In genomic region chr2:98607104-98607503, GRCh38 we compare ENCODE assay signal across 8 cellular contexts. TPM values are rescaled to one million over a fixed set of nuclear protein-coding genes. Genes with fewer than 3 reads are reported as not detected.
A peak's percentile ranks its signal among the peaks of the same experiment; 100 is the strongest.
DNase-seq lines count a peak whose midpoint lies in the region; ATAC-seq and TF ChIP-seq lines count a peak whose summit lies in the region.

No MANE protein-coding gene starts in this region.

- H3K9me3 ChIP-seq in left ventricle myocardium inferior (replicated peaks) (no peaks in the 10 kb centered on the region), adrenal gland (replicated peaks in 1 of 3) (no peaks in the 10 kb centered on the region), mesenchymal stem cell (ENCODE audit: control insufficient read depth, low read length) (no peaks in the 10 kb centered on the region)

- H3K36me3 ChIP-seq in left ventricle myocardium inferior (peaks cover 40% of the 10 kb centered on the region), adrenal gland (replicated peaks in 1 of 2) (peaks cover 0 to 40% of the 10 kb centered on the region in 2 donors), mesenchymal stem cell (ENCODE audit: control insufficient read depth in 1 of 2, insufficient read depth in 2 of 2, low read depth in 1 of 2, low read length in 2 of 2) (peaks cover 5 to 38% of the 10 kb centered on the region in 2 experiments), urinary bladder (ENCODE audit: insufficient read depth) (peaks cover 3% of the 10 kb centered on the region)

- DNase-seq in left ventricle myocardium inferior, result no peak
- DNase-seq in left cardiac atrium, result no peak
- no peak for DNase-seq in adrenal gland
- DNase-seq in mesenchymal stem cell, result no peak
- DNase-seq in Ammon's horn (ENCODE audit: low spot score), result no peak
- no peak for DNase-seq in DMS 273 treated with DMSO at 0.1 percent for 48 hours (lab: John Stamatoyannopoulos, UW)
- no peak for DNase-seq in NCI-H510A treated with DMSO at 0.1 percent for 48 hours (lab: John Stamatoyannopoulos, UW)

- H3K14ac ChIP-seq in mesenchymal stem cell (ENCODE audit: low read length in 2 of 2), result no peak overlapping the region

- no peak overlapping the region for H2BK12ac ChIP-seq in mesenchymal stem cell (ENCODE audit: low read length in 2 of 2)

- H3K18ac ChIP-seq in mesenchymal stem cell (ENCODE audit: low read depth in 1 of 2, low read length in 2 of 2), result no peak overlapping the region

- H2BK5ac ChIP-seq in mesenchymal stem cell (ENCODE audit: low read depth, low read length, poor library complexity, severe bottlenecking), result no peak overlapping the region

- no peak for TF ChIP-seq CTCF in left ventricle myocardium inferior (IDR thresholded peaks at IDR 0.05; ENCODE audit: borderline replicate concordance)
- no peak for TF ChIP-seq CTCF in adrenal gland (IDR thresholded peaks at IDR 0.05)

- H2AFZ ChIP-seq in mesenchymal stem cell (ENCODE audit: low read depth, low read length), result no peak overlapping the region

- H3K27ac ChIP-seq in left ventricle myocardium inferior (replicated peaks), result peak overlapping the region; percentile 98
- no peak overlapping the region for H3K27ac ChIP-seq in adrenal gland
- no peak overlapping the region for H3K27ac ChIP-seq in mesenchymal stem cell (ENCODE audit: low read length, poor library complexity, severe bottlenecking)
- H3K27ac ChIP-seq in urinary bladder (ENCODE audit: low read depth), result no peak overlapping the region

- no peak overlapping the region for H2BK120ac ChIP-seq in mesenchymal stem cell (ENCODE audit: low read depth, low read length)

- H3K4me3 ChIP-seq in left ventricle myocardium inferior (peak overlapping the region; percentile 99), adrenal gland (peak overlapping the region in 3 of 4 donors; percentile 81 to 97 (median 91)), mesenchymal stem cell (ENCODE audit: insufficient read depth in 1 of 2, low read depth in 1 of 2, low read length in 2 of 2) (peak overlapping the region in 1 of 2 experiments; percentile 82), urinary bladder (ENCODE audit: low read depth, low read length) (peak overlapping the region; percentile 94)

- H4K91ac ChIP-seq in mesenchymal stem cell (ENCODE audit: low read length), result no peak overlapping the region

- no peak for ATAC-seq in left cardiac atrium

- 46 to 61% (median 51%) methylated on average over 6 of the region's 6 CpGs for WGBS in adrenal gland, 4 donors
- WGBS in mesenchymal stem cell, result 83% methylated on average over 4 of the region's 6 CpGs
- WGBS in urinary bladder, result 52% methylated on average over 6 of the region's 6 CpGs

- no peak overlapping the region for H3K4ac ChIP-seq in mesenchymal stem cell (ENCODE audit: low read depth in 1 of 2, low read length in 2 of 2)

- no peak for TF ChIP-seq POLR2A in adrenal gland (IDR thresholded peaks at IDR 0.05)

- H3K79me1 ChIP-seq in mesenchymal stem cell (replicated peaks; ENCODE audit: low read length, poor library complexity, severe bottlenecking), result peaks cover 30% of the 10 kb centered on the region

- H2BK15ac ChIP-seq in mesenchymal stem cell (ENCODE audit: low read depth, poor library complexity, severe bottlenecking), result no peak overlapping the region

- H3K27me3 ChIP-seq in left ventricle myocardium inferior (ENCODE audit: low read depth) (no peaks in the 10 kb centered on the region), adrenal gland (no peaks in the 10 kb centered on the region), mesenchymal stem cell (ENCODE audit: control insufficient read depth in 1 of 2, insufficient read depth in 1 of 2, low read length in 2 of 2) (no peaks in the 10 kb centered on the region)

- H4K8ac ChIP-seq in mesenchymal stem cell (ENCODE audit: low read length), result no peak overlapping the region

- H2AK5ac ChIP-seq in mesenchymal stem cell (ENCODE audit: low read length, severe bottlenecking), result no peak overlapping the region

- peak overlapping the region; percentile 100 for H3K9ac ChIP-seq in mesenchymal stem cell (ENCODE audit: low read length)

- H3K4me1 ChIP-seq in left ventricle myocardium inferior (peaks cover 76% of the 10 kb centered on the region), adrenal gland (replicated peaks in 1 of 2) (peaks cover 24 to 54% of the 10 kb centered on the region in 2 donors), mesenchymal stem cell (ENCODE audit: control insufficient read depth, insufficient read depth, low read depth, low read length) (peaks cover 16% of the 10 kb centered on the region), urinary bladder (ENCODE audit: insufficient read depth) (no peaks in the 10 kb centered on the region)

- no peak overlapping the region for H3K23ac ChIP-seq in mesenchymal stem cell (ENCODE audit: low read length in 2 of 2)

- intact Hi-C loops in left ventricle myocardium inferior (cut with micrococcal nuclease) (no loop called here), left cardiac atrium (cut with DNase I) (loop anchor here (5.0 to 10.0 kb wide), 4 partner anchors 45 to 195 kb away; partner anchors contain the start of gene INPP4A (in 1 of the 2)), adrenal gland (cut with DNase I) (loop anchor here (10.0 kb wide), 2 partner anchors 162 to 192 kb away; partner anchors contain the start of gene INPP4A (in 1 of the 2))

- H3K4me2 ChIP-seq in mesenchymal stem cell (ENCODE audit: low read length, poor library complexity, severe bottlenecking), result peak overlapping the region; percentile 70

RNA-seq across cellular contexts. Expression of gene COA5, which starts 1.2 kb away (rescaled TPM):
- total RNA-seq in left ventricle myocardium inferior (33.3 TPM), left cardiac atrium (10 to 100 TPM; 23.1 to 23.7 TPM), adrenal gland (10 to 100 TPM; 18.9 to 70.0 (median 36.6) TPM), urinary bladder (54.2 TPM)
- polyA plus RNA-seq in adrenal gland (10 to 100 TPM; 36.5 to 76.0 (median 57.0) TPM), urinary bladder (37.3 TPM)
- 33.0 TPM for polyA plus RNA-seq in mesenchymal stem cell (2013, experiment 1 of 2)
- 36.8 TPM for polyA plus RNA-seq in mesenchymal stem cell (2013, experiment 2 of 2)

RNA-seq across cellular contexts. Expression of gene UNC50, which starts 1.3 kb away (rescaled TPM):
- total RNA-seq in left ventricle myocardium inferior (32.0 TPM), left cardiac atrium (10 to 100 TPM; 28.3 to 33.7 TPM), adrenal gland (10 to 100 TPM; 48.6 to 72.4 (median 55.1) TPM), urinary bladder (44.0 TPM)
- polyA plus RNA-seq in adrenal gland (10 to 100 TPM; 43.5 to 75.1 (median 50.3) TPM), urinary bladder (47.5 TPM)
- 64.2 TPM for polyA plus RNA-seq in mesenchymal stem cell (2013, experiment 1 of 2)
- 81.8 TPM for polyA plus RNA-seq in mesenchymal stem cell (2013, experiment 2 of 2)
